20 cellular contexts compared by ENCODE assay signal in the genomic region with DNA sequence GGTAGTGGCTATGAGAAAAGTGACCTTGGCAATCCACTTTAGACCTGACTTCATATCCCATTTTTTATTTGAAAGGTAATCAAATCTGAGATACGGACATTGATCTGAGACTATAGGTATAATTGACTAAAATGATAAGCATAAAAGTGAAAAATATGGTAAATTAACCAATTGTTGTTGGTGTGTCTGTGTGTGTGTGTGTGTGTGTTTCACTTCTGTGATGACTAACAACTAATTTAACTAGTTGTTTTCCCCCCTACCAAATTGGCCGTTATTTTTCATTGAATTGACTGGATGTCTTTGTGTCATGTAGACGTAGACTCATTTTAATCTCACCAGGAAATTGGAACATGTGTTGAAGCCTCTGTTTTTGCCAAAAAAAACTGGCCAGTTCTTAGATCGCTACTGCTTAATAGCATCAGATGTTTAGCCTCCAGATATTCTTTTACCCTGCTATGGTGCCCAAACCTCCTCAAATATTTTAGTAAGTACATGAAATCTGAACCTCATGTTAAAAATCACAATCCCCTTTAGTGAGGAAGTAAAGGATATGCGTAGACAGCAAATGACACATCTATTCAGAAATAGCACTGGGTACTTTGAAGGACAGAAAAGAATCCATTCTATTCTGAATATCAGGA.
"Had no signal": no experiment of that assay in that cellular context is flagged by ENCODE, and none has a peak within 500 bp of the region (broad histone marks: within the 10 kb centered on the region; RNA-seq: fewer than 3 reads in every experiment).

No MANE protein-coding gene starts in this region.

- H3K36me3 ChIP-seq: ascending aorta, gastrocnemius medialis, left lung, ovary, right lobe of liver, spleen, upper lobe of right lung had no signal

- H3K9me3 Mint-ChIP-seq: activated CD4-positive, alpha-beta T cell treated with anti-CD3 and anti-CD28 coated beads, Interleukin-2, amount 10 ng/mL, durations not matched to agents 24 days and 14 days; activated naive CD4-positive, alpha-beta T cell treated with anti-CD3 and anti-CD28 coated beads, Interleukin-2, amount 50 U/mL, for 24 hours; activated T-cell treated with anti-CD3 and anti-CD28 coated beads, Interleukin-2, amount 50 U/mL, for 24 hours; naive B cell; stimulated activated memory B cell treated with anti-CD40 and anti-IgM and Interleukin-4, amounts not matched to agents 10 μg/mL and 1 μg/mL and 100 μg/mL, for 72 hours had no signal

- H3K27ac Mint-ChIP-seq: activated CD4-positive, alpha-beta T cell treated with anti-CD3 and anti-CD28 coated beads, Interleukin-2, amount 10 ng/mL, durations not matched to agents 24 days and 14 days; activated CD8-positive, alpha-beta T cell treated with anti-CD3 and anti-CD28 coated beads, Interleukin-2, amount 10 ng/mL, durations not matched to agents 7 days and 5 days; activated naive CD4-positive, alpha-beta T cell treated with anti-CD3 and anti-CD28 coated beads, Interleukin-2, amount 50 U/mL, for 24 hours; activated T-cell treated with anti-CD3 and anti-CD28 coated beads, Interleukin-2, amount 50 U/mL, for 24 hours; stimulated activated memory B cell treated with anti-CD40 and anti-IgM and Interleukin-4, amounts not matched to agents 10 μg/mL and 1 μg/mL and 100 μg/mL, for 72 hours had no signal

- H3K36me3 Mint-ChIP-seq: activated naive CD4-positive, alpha-beta T cell treated with anti-CD3 and anti-CD28 coated beads, Interleukin-2, amount 50 U/mL, for 24 hours; naive B cell; stimulated activated memory B cell treated with anti-CD40 and anti-IgM and Interleukin-4, amounts not matched to agents 10 μg/mL and 1 μg/mL and 100 μg/mL, for 72 hours had no signal

- H3K4me1 Mint-ChIP-seq: activated CD4-positive, alpha-beta T cell treated with anti-CD3 and anti-CD28 coated beads, Interleukin-2, amount 10 ng/mL, durations not matched to agents 24 days and 14 days; activated naive CD4-positive, alpha-beta T cell treated with anti-CD3 and anti-CD28 coated beads, Interleukin-2, amount 50 U/mL, for 24 hours; naive B cell; stimulated activated memory B cell treated with anti-CD40 and anti-IgM and Interleukin-4, amounts not matched to agents 10 μg/mL and 1 μg/mL and 100 μg/mL, for 72 hours had no signal

- H3K4me1 ChIP-seq: ascending aorta, gastrocnemius medialis, left lung, right lobe of liver, spleen, upper lobe of right lung had no signal

- H3K9me3 ChIP-seq: ascending aorta, gastrocnemius medialis, left lung, ovary, right lobe of liver, spleen, upper lobe of right lung had no signal

- H3K4me3 Mint-ChIP-seq: activated CD4-positive, alpha-beta T cell treated with anti-CD3 and anti-CD28 coated beads, Interleukin-2, amount 10 ng/mL, durations not matched to agents 24 days and 14 days; activated CD8-positive, alpha-beta T cell treated with anti-CD3 and anti-CD28 coated beads, Interleukin-2, amount 10 ng/mL, durations not matched to agents 7 days and 5 days; activated naive CD4-positive, alpha-beta T cell treated with anti-CD3 and anti-CD28 coated beads, Interleukin-2, amount 50 U/mL, for 24 hours; activated T-cell treated with anti-CD3 and anti-CD28 coated beads, Interleukin-2, amount 50 U/mL, for 24 hours; naive B cell; stimulated activated memory B cell treated with anti-CD40 and anti-IgM and Interleukin-4, amounts not matched to agents 10 μg/mL and 1 μg/mL and 100 μg/mL, for 72 hours had no signal

- H3K27me3 Mint-ChIP-seq: activated CD4-positive, alpha-beta T cell treated with anti-CD3 and anti-CD28 coated beads, Interleukin-2, amount 10 ng/mL, durations not matched to agents 24 days and 14 days; activated naive CD4-positive, alpha-beta T cell treated with anti-CD3 and anti-CD28 coated beads, Interleukin-2, amount 50 U/mL, for 24 hours; activated T-cell treated with anti-CD3 and anti-CD28 coated beads, Interleukin-2, amount 50 U/mL, for 24 hours; stimulated activated memory B cell treated with anti-CD40 and anti-IgM and Interleukin-4, amounts not matched to agents 10 μg/mL and 1 μg/mL and 100 μg/mL, for 72 hours had no signal

- H3K27me3 ChIP-seq: ascending aorta, dorsolateral prefrontal cortex, gastrocnemius medialis, left lung, ovary, right lobe of liver, spleen, upper lobe of right lung had no signal

- DNase-seq: activated CD4-positive, alpha-beta T cell treated with anti-CD3 and anti-CD28 coated beads, Interleukin-2, amount 10 ng/mL, durations not matched to agents 24 days and 14 days; activated CD4-positive, CD25-positive, alpha-beta regulatory T cell; activated CD8-positive, alpha-beta T cell treated with anti-CD3 and anti-CD28 coated beads, Interleukin-2, amount 10 ng/mL, durations not matched to agents 7 days and 5 days; activated effector memory CD4-positive, alpha-beta T cell treated with anti-CD3 and anti-CD28 coated beads, Interleukin-2, amount 50 U/mL, for 16 hours; activated T-cell treated with anti-CD3 and anti-CD28 coated beads, Interleukin-2, amount 50 U/mL, for 24 hours; dorsolateral prefrontal cortex; gastrocnemius medialis; head of caudate nucleus; left lung; naive B cell; ovary; right lobe of liver; spleen; stimulated activated CD4-positive, alpha-beta T cell treated with anti-CD3 and anti-CD28 coated beads, Interleukin-4, amount 100 ng/mL, for 4 hours; T-helper 1 cell; T1000; upper lobe of right lung had no signal

- H3K4me3 ChIP-seq: ascending aorta, dorsolateral prefrontal cortex, gastrocnemius medialis, left lung, ovary, right lobe of liver, spleen, upper lobe of right lung had no signal
